In the genomic region with DNA sequence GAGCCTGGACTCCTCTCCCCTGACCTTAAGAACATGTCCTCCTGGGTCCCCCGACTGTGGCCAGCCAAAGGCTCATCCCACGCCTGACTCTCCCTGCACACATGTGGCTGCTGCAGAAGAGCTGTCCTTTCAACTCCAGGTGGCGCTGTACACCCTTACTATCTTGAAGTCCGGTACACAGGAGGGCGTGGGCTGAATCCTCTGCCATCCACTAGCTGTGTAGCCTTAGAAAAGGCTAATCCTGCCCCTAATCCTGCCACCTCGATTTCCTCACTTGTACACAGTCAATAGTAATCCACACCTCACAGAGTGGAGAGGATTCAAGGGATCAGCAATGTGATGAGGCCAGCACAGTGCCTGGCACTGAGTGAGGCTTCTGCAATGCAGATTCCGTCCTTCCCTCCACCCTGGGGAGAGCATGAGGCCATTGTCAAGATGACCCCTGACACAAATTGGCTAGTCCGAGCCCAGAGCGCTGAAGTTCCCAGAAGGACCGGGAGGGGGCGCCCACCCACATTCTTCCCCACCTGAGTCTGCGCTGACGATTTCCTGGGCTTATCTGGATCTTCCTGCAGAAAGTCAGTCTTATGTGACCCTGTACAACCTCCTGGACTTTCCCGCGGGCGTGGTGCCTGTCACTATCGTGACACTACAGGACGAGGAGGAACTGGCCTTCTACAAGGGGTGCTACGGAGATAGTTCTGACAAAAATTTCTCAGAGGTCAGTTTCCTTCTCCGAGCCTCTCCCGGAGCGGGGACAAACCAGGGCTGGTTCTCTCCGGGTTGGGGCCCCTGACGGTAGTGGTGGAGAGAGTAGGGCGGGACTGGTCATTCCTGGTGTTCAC, we compare ENCODE assay signal across 8 cellular contexts. TPM values are rescaled to one million over a fixed set of nuclear protein-coding genes. Genes with fewer than 3 reads are reported as not detected.
DNase-seq lines count a peak whose midpoint lies in the region; ATAC-seq and TF ChIP-seq lines count a peak whose summit lies in the region.

No MANE protein-coding gene starts in this region.

- no peak overlapping the region for H3K27ac Mint-ChIP-seq in CD4-positive, CD25-positive, alpha-beta regulatory T cell

- H3K27ac ChIP-seq in CD4-positive, CD25-positive, alpha-beta regulatory T cell (ENCODE audit: insufficient read depth, low read length, poor library complexity, severe bottlenecking) = no peak overlapping the region
- H3K27ac ChIP-seq in Peyer's patch (peak overlapping the region in 1 of 4 donors; percentile 22), foreskin keratinocyte (no peak overlapping the region), neutrophil (peak overlapping the region; percentile 13), subcutaneous abdominal adipose tissue (ENCODE audit: low read depth, low read length) (no peak overlapping the region)

- H3K4me3 ChIP-seq in CD4-positive, CD25-positive, alpha-beta regulatory T cell (ENCODE audit: low read depth, low read length) = peak overlapping the region; percentile 73
- H3K4me3 ChIP-seq in Peyer's patch (peak overlapping the region; percentile 19 to 49 (median 36)), neutrophil (ENCODE audit: low read depth in 1 of 2, low read length in 1 of 2) (peak overlapping the region; percentile 28 to 36), subcutaneous abdominal adipose tissue (ENCODE audit: low read depth in 1 of 5, low read length in 5 of 5) (peak overlapping the region; percentile 59 to 72 (median 60))

- peak overlapping the region; percentile 1 to 90 (median 70) for H3K4me3 Mint-ChIP-seq in CD4-positive, CD25-positive, alpha-beta regulatory T cell

- H3K9me3 Mint-ChIP-seq in CD4-positive, CD25-positive, alpha-beta regulatory T cell = peaks cover 0 to 2% (median 0%) of the 10 kb centered on the region in 7 donors

- H3K36me3 ChIP-seq in CD4-positive, CD25-positive, alpha-beta regulatory T cell (ENCODE audit: control insufficient read depth, insufficient read depth, low read length) = no peaks in the 10 kb centered on the region
- H3K36me3 ChIP-seq in Peyer's patch (no peaks in the 10 kb centered on the region), neutrophil (no peaks in the 10 kb centered on the region), subcutaneous abdominal adipose tissue (ENCODE audit: control insufficient read depth in 5 of 5, insufficient read depth in 5 of 5, low read length in 5 of 5) (no peaks in the 10 kb centered on the region)

- TF ChIP-seq CTCF in Peyer's patch (IDR thresholded peaks at IDR 0.05) = peak; percentile 57 to 91 (median 78)
- peak; percentile 83 for TF ChIP-seq CTCF in foreskin keratinocyte (conservative IDR thresholded peaks at IDR 0.05)
- peak; percentile 81 for TF ChIP-seq CTCF in neutrophil (IDR thresholded peaks at IDR 0.05)

- peak; percentile 35 to 67 (median 60) for DNase-seq in CD4-positive, CD25-positive, alpha-beta regulatory T cell
- DNase-seq in HUDEP-2 (lab: John Stamatoyannopoulos, UW; ENCODE audit: unreplicated experiment in 76 of 76) (peak in 75 of 76 experiments; percentile 28 to 90 (median 80)), Peyer's patch (peak; percentile 63 to 87 (median 86)), foreskin keratinocyte (peak; percentile 53 to 78)
- peak; percentile 46 for DNase-seq in activated effector memory CD4-positive, alpha-beta T cell treated with Interleukin-2 at 50 U/mL for 16 hours

- peak; percentile 61 to 64 for ATAC-seq in CD4-positive, CD25-positive, alpha-beta regulatory T cell (ENCODE audit: low read depth in 2 of 2)
- peak; percentile 50 for ATAC-seq in GM19438 (IDR thresholded peaks at IDR 0.05; ENCODE audit: low read depth, unreplicated experiment)
- ATAC-seq in foreskin keratinocyte = peak; percentile 77

- no peak for TF ChIP-seq POLR2A in Peyer's patch (IDR thresholded peaks at IDR 0.05)

- no peaks in the 10 kb centered on the region for H3K9me3 ChIP-seq in CD4-positive, CD25-positive, alpha-beta regulatory T cell (ENCODE audit: control insufficient read depth in 2 of 2, low read length in 2 of 2)
- no peaks in the 10 kb centered on the region for H3K9me3 ChIP-seq in Peyer's patch
- H3K9me3 ChIP-seq in neutrophil = no peaks in the 10 kb centered on the region
- H3K9me3 ChIP-seq in subcutaneous abdominal adipose tissue (ENCODE audit: control insufficient read depth in 5 of 5, low read length in 5 of 5) = no peaks in the 10 kb centered on the region

- peaks cover 39% of the 10 kb centered on the region for H3K27me3 Mint-ChIP-seq in CD4-positive, CD25-positive, alpha-beta regulatory T cell

- H3K36me3 Mint-ChIP-seq in CD4-positive, CD25-positive, alpha-beta regulatory T cell = peaks cover 3% of the 10 kb centered on the region

- H3K27me3 ChIP-seq in CD4-positive, CD25-positive, alpha-beta regulatory T cell (ENCODE audit: control insufficient read depth, insufficient read depth, low read length) = peaks cover 4% of the 10 kb centered on the region
- no peaks in the 10 kb centered on the region for H3K27me3 ChIP-seq in Peyer's patch
- peaks cover 38% of the 10 kb centered on the region for H3K27me3 ChIP-seq in foreskin keratinocyte
- peaks cover 37% of the 10 kb centered on the region for H3K27me3 ChIP-seq in neutrophil
- peaks cover 0 to 11% (median 8%) of the 10 kb centered on the region in 5 donors for H3K27me3 ChIP-seq in subcutaneous abdominal adipose tissue (ENCODE audit: control insufficient read depth in 5 of 5, insufficient read depth in 4 of 5, low read length in 5 of 5)

- peaks cover 6% of the 10 kb centered on the region for H3K4me1 ChIP-seq in CD4-positive, CD25-positive, alpha-beta regulatory T cell (ENCODE audit: control insufficient read depth, insufficient read depth, low read length, poor library complexity, severe bottlenecking)
- peaks cover 0 to 9% (median 3%) of the 10 kb centered on the region in 4 donors for H3K4me1 ChIP-seq in Peyer's patch
- H3K4me1 ChIP-seq in foreskin keratinocyte = no peaks in the 10 kb centered on the region
- H3K4me1 ChIP-seq in neutrophil (ENCODE audit: control insufficient read depth in 1 of 2, insufficient read depth in 1 of 2, low read depth in 1 of 2, low read length in 1 of 2) = peaks cover 8% of the 10 kb centered on the region in 2 experiments
- H3K4me1 ChIP-seq in subcutaneous abdominal adipose tissue (ENCODE audit: control insufficient read depth in 5 of 5, insufficient read depth in 5 of 5, low read length in 5 of 5) = peaks cover 0 to 15% (median 11%) of the 10 kb centered on the region in 5 donors

- peaks cover 8 to 14% (median 12%) of the 10 kb centered on the region in 4 donors for H3K4me1 Mint-ChIP-seq in CD4-positive, CD25-positive, alpha-beta regulatory T cell

- H3K9ac ChIP-seq in subcutaneous abdominal adipose tissue (ENCODE audit: low read length in 5 of 5) = peak overlapping the region in 3 of 5 donors; percentile 2 to 68 (median 49)

RNA-seq across cellular contexts. Expression of gene DMBX1, which starts 47.1 kb away (rescaled TPM):
- not detected for total RNA-seq in CD4-positive, CD25-positive, alpha-beta regulatory T cell
- polyA plus RNA-seq in CD4-positive, CD25-positive, alpha-beta regulatory T cell = not detected
- total RNA-seq in Peyer's patch (not detected), foreskin keratinocyte (not detected in 2 replicates)
- not detected in 2 replicates for polyA plus RNA-seq in foreskin keratinocyte

RNA-seq across cellular contexts. Expression of gene FAAH, which starts 48.4 kb away (rescaled TPM):
- 7.3 TPM for total RNA-seq in CD4-positive, CD25-positive, alpha-beta regulatory T cell
- 1 to 10 TPM in 3 of 4 donors, under 1 TPM in 1; 0.86 to 2.2 (median 1.6) TPM for polyA plus RNA-seq in CD4-positive, CD25-positive, alpha-beta regulatory T cell
- total RNA-seq in Peyer's patch (100 to 1,000 TPM; 107 to 230 (median 152) TPM), foreskin keratinocyte (9.8 and 9.9 TPM in 2 replicates)
- polyA plus RNA-seq in foreskin keratinocyte = 9.2 and 9.4 TPM in 2 replicates
